8 cellular contexts compared by ENCODE assay signal in the genomic region with DNA sequence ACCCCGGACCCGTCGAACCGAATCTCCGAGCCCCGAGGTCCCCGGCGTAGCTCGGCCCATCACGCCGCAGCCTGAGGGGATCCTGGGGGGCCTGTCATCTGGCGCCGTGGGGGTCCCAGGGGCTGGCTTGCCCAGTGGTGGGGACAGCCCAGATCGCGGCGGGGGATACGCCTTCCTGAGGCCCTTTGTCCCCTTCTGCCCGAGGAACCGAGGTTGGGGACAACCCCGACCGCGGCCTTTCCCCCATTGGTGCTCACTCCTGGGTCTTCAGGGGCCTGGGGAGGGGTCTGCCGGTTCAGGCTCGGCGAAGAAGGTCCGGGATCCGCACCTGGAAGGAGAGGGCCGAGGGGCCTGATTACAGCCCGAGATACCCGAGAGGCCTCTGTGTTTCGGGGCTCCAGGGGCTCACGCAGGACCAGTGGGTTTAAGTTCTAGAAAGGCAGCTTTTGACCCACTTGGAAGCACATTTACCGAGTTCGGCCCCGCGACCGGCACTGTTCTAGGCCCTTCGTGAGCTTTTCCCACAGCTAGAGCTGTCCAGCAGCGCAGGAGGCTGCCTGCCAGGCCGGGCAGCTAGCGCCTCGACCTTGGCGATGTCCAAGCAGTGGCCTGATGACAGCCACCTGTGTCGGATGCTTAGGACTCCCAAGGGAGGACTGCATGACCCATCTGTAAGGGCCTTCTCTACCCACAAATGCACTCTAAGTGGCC. TPM values are rescaled to one million over a fixed set of nuclear protein-coding genes. Genes with fewer than 3 reads are reported as not detected.
DNase-seq lines count a peak whose midpoint lies in the region; ATAC-seq and TF ChIP-seq lines count a peak whose summit lies in the region.

No MANE protein-coding gene starts in this region.

- H3K4me3 ChIP-seq in iPS-11a (ENCODE audit: low read depth, low read length) (peak overlapping the region; percentile 80), spleen (peak overlapping the region; percentile 79 to 94 (median 90))

- ATAC-seq in HG03342 (IDR thresholded peaks at IDR 0.05; ENCODE audit: unreplicated experiment) (peak; percentile 3), HG02759 (IDR thresholded peaks at IDR 0.05; ENCODE audit: unreplicated experiment) (no peak)

- TF ChIP-seq CTCF in spleen (IDR thresholded peaks at IDR 0.05 in 8 of 11, conservative IDR thresholded peaks at IDR 0.05 in 3 of 11): no peak
- TF ChIP-seq CTCF in GM10266 (IDR thresholded peaks at IDR 0.05; ENCODE audit: control insufficient read depth, insufficient read depth, low read depth, missing control alignments): no peak

- no peaks in the 10 kb centered on the region for H3K27me3 Mint-ChIP-seq in activated naive CD4-positive, alpha-beta T cell treated with anti-CD3 and anti-CD28 coated beads, Interleukin-2, amount 50 U/mL, for 24 hours

- 7 to 10% (median 8%) methylated on average over 36 to 44 of the region's 44 CpGs; no CpG with 5 or more reads in 1 of the 5 donors for WGBS in spleen, 5 donors

- DNase-seq in activated CD8-positive, alpha-beta memory T cell treated with anti-CD3 and anti-CD28 coated beads, Interleukin-2, amount 50 U/mL, for 48 hours: peak; percentile 62
- no peak for DNase-seq in activated CD8-positive, alpha-beta memory T cell treated with anti-CD3 and anti-CD28 coated beads, Interleukin-2, amount 50 U/mL, for 4 hours
- DNase-seq in spleen: peak; percentile 89
- no peak for DNase-seq in GM10266 (ENCODE audit: extremely low spot score)

- intact Hi-C loops in spleen (cut with DNase I; ENCODE audit: low total_unique reads): no loop called here

- peak overlapping the region; percentile 99 for H3K27ac Mint-ChIP-seq in activated naive CD4-positive, alpha-beta T cell treated with anti-CD3 and anti-CD28 coated beads, Interleukin-2, amount 50 U/mL, for 24 hours

- H3K27ac ChIP-seq in spleen: peak overlapping the region; percentile 79 to 95 (median 90)

- H3K4me3 Mint-ChIP-seq in activated naive CD4-positive, alpha-beta T cell treated with anti-CD3 and anti-CD28 coated beads, Interleukin-2, amount 50 U/mL, for 24 hours: no peak overlapping the region

- H3K4me1 ChIP-seq in spleen: peaks cover 32 to 69% (median 59%) of the 10 kb centered on the region in 6 donors

- no peaks in the 10 kb centered on the region for H3K9me3 Mint-ChIP-seq in activated naive CD4-positive, alpha-beta T cell treated with anti-CD3 and anti-CD28 coated beads, Interleukin-2, amount 50 U/mL, for 24 hours

- H3K36me3 ChIP-seq in spleen: peaks cover 0 to 5% (median 0%) of the 10 kb centered on the region in 6 donors

- H3K36me3 Mint-ChIP-seq in activated naive CD4-positive, alpha-beta T cell treated with anti-CD3 and anti-CD28 coated beads, Interleukin-2, amount 50 U/mL, for 24 hours: peaks cover 7% of the 10 kb centered on the region

- no peak for TF ChIP-seq POLR2A in spleen (IDR thresholded peaks at IDR 0.05)

- no peaks in the 10 kb centered on the region for H3K9me3 ChIP-seq in spleen

- peaks cover 40% of the 10 kb centered on the region for H3K4me1 Mint-ChIP-seq in activated naive CD4-positive, alpha-beta T cell treated with anti-CD3 and anti-CD28 coated beads, Interleukin-2, amount 50 U/mL, for 24 hours

- no peaks in the 10 kb centered on the region for H3K27me3 ChIP-seq in spleen (replicated peaks in 1 of 7)

RNA-seq across cellular contexts. Expression of gene ABHD2, which starts 0.5 kb away (rescaled TPM):
- 100 to 1,000 TPM in 5 of 7 donors, 10 to 100 TPM in 2; 83.9 to 158 (median 123) TPM for total RNA-seq in spleen
- 1 to 10 TPM; 2.1 to 8.2 (median 3.2) TPM for polyA plus RNA-seq in spleen

Comparison
In these comparisons a context has a peak if more than half of its experiments do, and no peak if none do; other contexts are left out.
1. DNase-seq: peak in activated CD8-positive, alpha-beta memory T cell treated with anti-CD3 and anti-CD28 coated beads, Interleukin-2, amount 50 U/mL, for 48 hours (single experiment) and spleen (single experiment); none in activated CD8-positive, alpha-beta memory T cell treated with anti-CD3 and anti-CD28 coated beads, Interleukin-2, amount 50 U/mL, for 4 hours (single experiment) and GM10266 (single experiment).